25 cellular contexts compared by ENCODE assay signal in the genomic region with DNA sequence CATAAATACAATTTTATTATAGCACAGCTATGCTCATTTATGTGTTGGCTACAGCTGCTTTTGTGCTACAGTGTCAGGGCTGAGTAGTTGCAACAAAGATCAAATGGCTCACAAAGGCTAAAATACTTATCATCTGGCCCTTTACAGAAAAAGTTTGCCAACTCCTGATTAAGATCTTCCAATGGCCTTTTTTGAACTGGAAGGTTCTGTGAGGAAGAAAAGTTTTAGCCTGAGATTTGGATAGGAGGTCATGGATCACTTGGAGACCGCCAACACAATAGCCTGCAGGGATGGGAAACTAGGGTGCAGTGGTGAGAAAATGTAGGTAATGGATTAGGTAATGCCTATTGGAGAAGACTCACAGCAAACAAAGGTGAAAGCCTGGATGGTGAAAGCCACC.
DNase-seq lines count a peak whose midpoint lies in the region; ATAC-seq and TF ChIP-seq lines count a peak whose summit lies in the region.
"Had no signal": no experiment of that assay in that cellular context is flagged by ENCODE, and none has a peak within 500 bp of the region (broad histone marks: within the 10 kb centered on the region; RNA-seq: fewer than 3 reads in every experiment).

No MANE protein-coding gene starts in this region.

- H3K4me3 ChIP-seq in RWPE2 (ENCODE audit: severe bottlenecking) (no peak overlapping the region), coronary artery (peak overlapping the region; percentile 13), tibial artery (no peak overlapping the region), SJCRH30 (no peak overlapping the region)
- H3K4me3 ChIP-seq: colonic mucosa, K562, lung, pancreas, right lobe of liver had no signal

- H3K27me3 ChIP-seq in RWPE2 (ENCODE audit: insufficient read depth, poor library complexity, severe bottlenecking): no peaks in the 10 kb centered on the region
- no peaks in the 10 kb centered on the region for H3K27me3 ChIP-seq in tibial artery
- no peaks in the 10 kb centered on the region for H3K27me3 ChIP-seq in SJCRH30
- H3K27me3 ChIP-seq: colonic mucosa, pancreas, right lobe of liver had no signal

- H3K36me3 ChIP-seq in RWPE2 (ENCODE audit: low read depth) (no peaks in the 10 kb centered on the region), tibial artery (no peaks in the 10 kb centered on the region), SJCRH30 (no peaks in the 10 kb centered on the region)
- H3K36me3 ChIP-seq: colonic mucosa, pancreas, right lobe of liver had no signal

- H3K9me3 ChIP-seq in RWPE2 (ENCODE audit: severe bottlenecking) (no peaks in the 10 kb centered on the region), tibial artery (no peaks in the 10 kb centered on the region), SJCRH30 (replicated peaks) (no peaks in the 10 kb centered on the region)
- H3K9me3 ChIP-seq: colonic mucosa, pancreas, right lobe of liver had no signal

- H3K4me1 Mint-ChIP-seq in nephron (peaks cover 29% of the 10 kb centered on the region), progenitor cell of endocrine pancreas (ENCODE audit: low read depth) (peaks cover 5% of the 10 kb centered on the region)
- H3K4me1 Mint-ChIP-seq: activated B cell treated with CpG ODN at 0.5 μM for 24 hours; activated naive CD4-positive, alpha-beta T cell treated with anti-CD3 and anti-CD28 coated beads, Interleukin-2, amount 10 ng/mL, durations not matched to agents 7 days and 5 days; CD8-positive, alpha-beta memory T cell had no signal

- TF ChIP-seq CTCF in RWPE2 (IDR thresholded peaks at IDR 0.05; ENCODE audit: poor library complexity, severe bottlenecking): no peak
- TF ChIP-seq CTCF in coronary artery (IDR thresholded peaks at IDR 0.05): no peak
- TF ChIP-seq CTCF in nephron (IDR thresholded peaks at IDR 0.05; ENCODE audit: unreplicated experiment in 3 of 3): no peak
- no peak for TF ChIP-seq CTCF in tibial artery (IDR thresholded peaks at IDR 0.05)
- no peak for TF ChIP-seq CTCF in progenitor cell of endocrine pancreas (IDR thresholded peaks at IDR 0.05; ENCODE audit: unreplicated experiment)

- no peaks in the 10 kb centered on the region for H3K36me3 Mint-ChIP-seq in nephron (ENCODE audit: low read depth)
- H3K36me3 Mint-ChIP-seq in progenitor cell of endocrine pancreas (ENCODE audit: insufficient read depth): no peaks in the 10 kb centered on the region
- H3K36me3 Mint-ChIP-seq: activated naive CD4-positive, alpha-beta T cell treated with anti-CD3 and anti-CD28 coated beads, Interleukin-2, amount 10 ng/mL, durations not matched to agents 7 days and 5 days; CD8-positive, alpha-beta memory T cell; type B pancreatic cell had no signal

- H3K9me3 Mint-ChIP-seq in nephron (no peaks in the 10 kb centered on the region), progenitor cell of endocrine pancreas (ENCODE audit: low read depth) (no peaks in the 10 kb centered on the region)
- H3K9me3 Mint-ChIP-seq: activated B cell treated with CpG ODN at 0.5 μM for 24 hours; activated CD8-positive, alpha-beta T cell treated with anti-CD3 and anti-CD28 coated beads for 36 hours; CD8-positive, alpha-beta memory T cell; type B pancreatic cell had no signal

- H3K4me1 ChIP-seq in RWPE2 (ENCODE audit: insufficient read depth, poor library complexity, severe bottlenecking): peaks cover 11% of the 10 kb centered on the region
- H3K4me1 ChIP-seq in tibial artery: peaks cover 0 to 46% (median 14%) of the 10 kb centered on the region in 4 donors
- no peaks in the 10 kb centered on the region; the same call in 1 of the 2 replicates for H3K4me1 ChIP-seq in SJCRH30
- H3K4me1 ChIP-seq: colonic mucosa, pancreas, right lobe of liver had no signal

- H3K27ac Mint-ChIP-seq in nephron (peak overlapping the region; percentile 53 to 94 (median 63)), progenitor cell of endocrine pancreas (no peak overlapping the region)
- H3K27ac Mint-ChIP-seq: activated B cell treated with CpG ODN at 0.5 μM for 24 hours; activated CD8-positive, alpha-beta T cell treated with anti-CD3 and anti-CD28 coated beads for 36 hours; activated naive CD4-positive, alpha-beta T cell treated with anti-CD3 and anti-CD28 coated beads, Interleukin-2, amount 10 ng/mL, durations not matched to agents 7 days and 5 days; CD8-positive, alpha-beta memory T cell; type B pancreatic cell had no signal

- H3K4me3 Mint-ChIP-seq in nephron (no peak overlapping the region), progenitor cell of endocrine pancreas (ENCODE audit: low read depth) (no peak overlapping the region)
- H3K4me3 Mint-ChIP-seq: activated B cell treated with CpG ODN at 0.5 μM for 24 hours; activated CD8-positive, alpha-beta T cell treated with anti-CD3 and anti-CD28 coated beads for 36 hours; activated naive CD4-positive, alpha-beta T cell treated with anti-CD3 and anti-CD28 coated beads, Interleukin-2, amount 10 ng/mL, durations not matched to agents 7 days and 5 days; CD8-positive, alpha-beta memory T cell; type B pancreatic cell had no signal

- intact Hi-C loops in tibial artery (cut with DNase I; ENCODE audit: low total_unique reads): no loop called here

- ATAC-seq in RWPE2 (ENCODE audit: low read depth): no peak
- ATAC-seq: activated CD8-positive, alpha-beta T cell treated with anti-CD3 and anti-CD28 coated beads for 36 hours; K562; pancreas; right lobe of liver; stimulated activated naive CD8-positive, alpha-beta T cell treated with anti-CD3 and anti-CD28 coated beads, Interleukin-15, Interleukin-2, amounts not matched to agents 100 U/mL and 50 U/mL, for 24 hours had no signal

- peak overlapping the region; percentile 10 for H3K27ac ChIP-seq in RWPE2 (ENCODE audit: poor library complexity, severe bottlenecking)
- H3K27ac ChIP-seq in coronary artery: peak overlapping the region in 1 of 2 donors; percentile 59
- peak overlapping the region; percentile 4 to 44 for H3K27ac ChIP-seq in tibial artery
- H3K27ac ChIP-seq in SJCRH30: no peak overlapping the region
- H3K27ac ChIP-seq: colonic mucosa, pancreas, right lobe of liver had no signal

- DNase-seq in RWPE2 (ENCODE audit: low spot score) (no peak), coronary artery (ENCODE audit: low spot score) (no peak), tibial artery (no peak), SJCRH30 (no peak), globus pallidus (ENCODE audit: low spot score) (no peak), progenitor cell of endocrine pancreas (ENCODE audit: low spot score, unreplicated experiment) (no peak), Kasumi-1 (lab: John Stamatoyannopoulos, UW) (no peak)
- DNase-seq: activated B cell treated with CpG ODN at 0.5 μM for 24 hours; activated CD8-positive, alpha-beta T cell treated with anti-CD3 and anti-CD28 coated beads for 36 hours; activated naive CD4-positive, alpha-beta T cell treated with anti-CD3 and anti-CD28 coated beads, Interleukin-2, amount 10 ng/mL, durations not matched to agents 7 days and 5 days; activated T-cell treated with anti-CD3 and anti-CD28 coated beads, Interleukin-2, amount 50 U/mL, for 1 hour; CD8-positive, alpha-beta memory T cell; colonic mucosa; GOT3; hypothalamus; islet precursor cell; NCI-H187 treated with DMSO at 0.1 percent for 48 hours; NCI-H226; pancreas; right lobe of liver; stimulated activated naive CD8-positive, alpha-beta T cell treated with anti-CD3 and anti-CD28 coated beads, Interleukin-15, Interleukin-2, amounts not matched to agents 100 U/mL and 50 U/mL, for 24 hours had no signal

- H3K27me3 Mint-ChIP-seq in nephron (ENCODE audit: low read depth) (no peaks in the 10 kb centered on the region), progenitor cell of endocrine pancreas (no peaks in the 10 kb centered on the region)
- H3K27me3 Mint-ChIP-seq: activated naive CD4-positive, alpha-beta T cell treated with anti-CD3 and anti-CD28 coated beads, Interleukin-2, amount 10 ng/mL, durations not matched to agents 7 days and 5 days; type B pancreatic cell had no signal
